Comparison of ENCODE assay signal across 13 cellular contexts in the genomic region with DNA sequence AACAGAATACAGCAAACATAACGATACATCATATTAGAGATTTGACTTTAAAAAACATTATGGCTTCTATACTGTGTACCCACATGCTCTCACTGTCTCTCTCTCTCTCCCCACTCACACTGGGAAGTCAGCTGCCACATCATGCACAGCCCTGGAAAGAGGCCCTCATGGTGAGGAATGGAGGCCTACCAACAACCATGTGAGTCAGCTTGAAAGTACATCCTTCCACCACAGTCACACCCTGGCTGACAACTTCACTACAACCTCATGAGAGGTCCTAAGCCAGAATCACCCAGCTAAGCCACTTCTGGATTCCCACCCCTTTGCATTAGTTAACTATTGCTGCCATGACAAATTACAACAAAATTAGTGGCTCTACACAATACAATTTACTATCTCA. TPM values are rescaled to one million over a fixed set of nuclear protein-coding genes. Genes with fewer than 3 reads are reported as not detected.
A peak's percentile ranks its signal among the peaks of the same experiment; 100 is the strongest.
DNase-seq lines count a peak whose midpoint lies in the region; ATAC-seq and TF ChIP-seq lines count a peak whose summit lies in the region.
"Had no signal": no experiment of that assay in that cellular context is flagged by ENCODE, and none has a peak within 500 bp of the region (broad histone marks: within the 10 kb centered on the region; RNA-seq: fewer than 3 reads in every experiment).

No MANE protein-coding gene starts in this region.

- H3K27me3 Mint-ChIP-seq in activated naive CD8-positive, alpha-beta T cell treated with anti-CD3 and anti-CD28 coated beads for 36 hours = no peaks in the 10 kb centered on the region

- TF ChIP-seq CTCF in AG10803 (conservative IDR thresholded peaks at IDR 0.05; ENCODE audit: low read length) = no peak
- TF ChIP-seq CTCF in foreskin keratinocyte (conservative IDR thresholded peaks at IDR 0.05) = no peak
- no peak for TF ChIP-seq CTCF in tibial artery (IDR thresholded peaks at IDR 0.05)

- ATAC-seq in foreskin keratinocyte = peak; percentile 94

- peaks cover 15% of the 10 kb centered on the region for H3K4me1 ChIP-seq in foreskin keratinocyte
- H3K4me1 ChIP-seq in tibial artery = no peaks in the 10 kb centered on the region
- H3K4me1 ChIP-seq: SJSA1 had no signal

- peaks cover 2% of the 10 kb centered on the region for H3K9me3 Mint-ChIP-seq in activated naive CD8-positive, alpha-beta T cell treated with anti-CD3 and anti-CD28 coated beads for 36 hours

- H3K36me3 ChIP-seq in tibial artery = peaks cover 0 to 10% (median 0%) of the 10 kb centered on the region in 3 donors
- H3K36me3 ChIP-seq: SJSA1 had no signal

- no peak overlapping the region for H3K27ac ChIP-seq in foreskin keratinocyte
- H3K27ac ChIP-seq in tibial artery = no peak overlapping the region
- H3K27ac ChIP-seq: C4-2B, SJSA1 had no signal

- intact Hi-C loops in tibial artery (cut with DNase I; ENCODE audit: low total_unique reads) = no loop called here

- H3K27me3 ChIP-seq in foreskin keratinocyte (no peaks in the 10 kb centered on the region), tibial artery (no peaks in the 10 kb centered on the region)
- H3K27me3 ChIP-seq: SJSA1 had no signal

- peaks cover 33% of the 10 kb centered on the region for H3K36me3 Mint-ChIP-seq in activated naive CD8-positive, alpha-beta T cell treated with anti-CD3 and anti-CD28 coated beads for 36 hours

- no peak overlapping the region for H3K4me3 Mint-ChIP-seq in activated naive CD8-positive, alpha-beta T cell treated with anti-CD3 and anti-CD28 coated beads for 36 hours

- H3K4me3 ChIP-seq in AG10803 (ENCODE audit: low read length) (no peak overlapping the region), tibial artery (no peak overlapping the region)
- H3K4me3 ChIP-seq: SJSA1 had no signal

- H3K27ac Mint-ChIP-seq in activated naive CD8-positive, alpha-beta T cell treated with anti-CD3 and anti-CD28 coated beads for 36 hours = no peak overlapping the region

- no peaks in the 10 kb centered on the region for H3K9me3 ChIP-seq in tibial artery
- H3K9me3 ChIP-seq: SJSA1 had no signal

- DNase-seq in AG10803 (ENCODE audit: low read depth) (peak; percentile 51), GM04504 (ENCODE audit: low read depth) (peak; percentile 18), foreskin keratinocyte (peak; percentile 40 to 71), OCI-M1 (lab: John Stamatoyannopoulos, UW) (no peak), COR-L47 (lab: John Stamatoyannopoulos, UW) (no peak), tibial artery (no peak)
- DNase-seq in activated naive CD8-positive, alpha-beta T cell treated with anti-CD3 and anti-CD28 coated beads for 36 hours = peak; percentile 4
- DNase-seq: kidney glomerular epithelial cell; stimulated activated naive CD4-positive, alpha-beta T cell had no signal

- peaks cover 13% of the 10 kb centered on the region for H3K4me1 Mint-ChIP-seq in activated naive CD8-positive, alpha-beta T cell treated with anti-CD3 and anti-CD28 coated beads for 36 hours

RNA-seq across cellular contexts. Expression of gene GPR22, which starts 23.3 kb away (rescaled TPM):
- not detected for total RNA-seq in activated naive CD8-positive, alpha-beta T cell treated with anti-CD3 and anti-CD28 coated beads for 36 hours
- total RNA-seq in foreskin keratinocyte = not detected in 2 replicates
- polyA plus RNA-seq in foreskin keratinocyte = not detected in 2 replicates
- total RNA-seq: H4, HT-29, SJSA1 had no signal

Comparison
In these comparisons a context has a peak if more than half of its experiments do, and no peak if none do; other contexts are left out.
1. DNase-seq: peak in AG10803 (single experiment), GM04504 (single experiment), activated naive CD8-positive, alpha-beta T cell treated with anti-CD3 and anti-CD28 coated beads for 36 hours (single experiment) and foreskin keratinocyte (2 of 2); none in OCI-M1 (single experiment), COR-L47 (single experiment) and tibial artery (0 of 2).